In genomic region chr13:108742681-108743080, GRCh38 we compare ENCODE assay signal across 23 cellular contexts.
DNase-seq lines count a peak whose midpoint lies in the region; ATAC-seq and TF ChIP-seq lines count a peak whose summit lies in the region.
"Had no signal": no experiment of that assay in that cellular context is flagged by ENCODE, and none has a peak within 500 bp of the region (broad histone marks: within the 10 kb centered on the region; RNA-seq: fewer than 3 reads in every experiment).

No MANE protein-coding gene starts in this region.

- H3K27ac ChIP-seq in endodermal cell (ENCODE audit: low read depth, low read length) (no peak overlapping the region), mesendoderm (ENCODE audit: low read depth, low read length) (no peak overlapping the region), neuronal stem cell (replicated peaks; ENCODE audit: low read length) (no peak overlapping the region), brain microvascular endothelial cell (no peak overlapping the region)
- H3K27ac ChIP-seq: BLaER1 treated with 17β-estradiol and CSF1 and Interleukin-3, amounts not matched to agents 10 nM and 100 nM had no signal

- H3K9ac ChIP-seq in endodermal cell (ENCODE audit: extremely low read depth, low read length, poor library complexity, severe bottlenecking) (no peak overlapping the region), mesendoderm (ENCODE audit: low read length) (no peak overlapping the region), neuronal stem cell (ENCODE audit: low read depth, low read length, poor library complexity) (no peak overlapping the region)
- H3K9ac ChIP-seq: BLaER1 treated with 17β-estradiol and CSF1 and Interleukin-3, amounts not matched to agents 10 nM and 100 nM had no signal

- H2AK5ac ChIP-seq in mesendoderm (ENCODE audit: low read length) (no peak overlapping the region), neuronal stem cell (ENCODE audit: low read depth, low read length) (no peak overlapping the region)

- WGBS in endodermal cell (ENCODE audit: insufficient coverage in 1 of 2, insufficient read length in 1 of 2), 2 experiments, result 83 to 89% methylated on average over 2 of the region's 2 CpGs
- WGBS in mesendoderm (ENCODE audit: extremely low coverage, insufficient coverage, low lambda C conversion rate), result no CpG with 5 or more reads among the region's 2 CpGs
- WGBS in neuronal stem cell (ENCODE audit: extremely low coverage in 2 of 2, insufficient read length in 2 of 2, insufficient replicate concordance in 1 of 2), 2 donors, result no CpG with 5 or more reads among the region's 2 CpGs

- no peak overlapping the region for H3K56ac ChIP-seq in mesendoderm (ENCODE audit: low read length)

- H3K23ac ChIP-seq in mesendoderm (ENCODE audit: low read length) (no peak overlapping the region), neuronal stem cell (ENCODE audit: low read depth, low read length, poor library complexity) (no peak overlapping the region)

- H3K27ac Mint-ChIP-seq in endodermal cell, result no peak overlapping the region
- H3K27ac Mint-ChIP-seq: B cell; CD8-positive, alpha-beta T cell; HFFc6 had no signal

- H2BK15ac ChIP-seq in mesendoderm (replicated peaks; ENCODE audit: low read depth) (no peak overlapping the region), neuronal stem cell (ENCODE audit: low read length) (no peak overlapping the region)

- H2BK5ac ChIP-seq in mesendoderm (ENCODE audit: low read length) (no peak overlapping the region), neuronal stem cell (ENCODE audit: low read length) (no peak overlapping the region)

- no peak overlapping the region for H4K91ac ChIP-seq in neuronal stem cell (ENCODE audit: low read depth, low read length, poor library complexity)

- H4K8ac ChIP-seq in mesendoderm (ENCODE audit: low read depth, low read length) (no peak overlapping the region), neuronal stem cell (ENCODE audit: low read depth, low read length) (no peak overlapping the region)

- H3K4me3 Mint-ChIP-seq in endodermal cell, result no peak overlapping the region
- H3K4me3 Mint-ChIP-seq: B cell; CD8-positive, alpha-beta T cell; HFFc6 had no signal

- H3K4me2 ChIP-seq in mesendoderm (ENCODE audit: low read length) (no peak overlapping the region), neuronal stem cell (ENCODE audit: insufficient read depth, low read length, poor library complexity, severe bottlenecking) (no peak overlapping the region)
- H3K4me2 ChIP-seq: BLaER1 treated with 17β-estradiol and CSF1 and Interleukin-3, amounts not matched to agents 10 nM and 100 nM had no signal

- H3K79me2 ChIP-seq in mesendoderm (ENCODE audit: control insufficient read depth, insufficient read depth, low read length), result no peaks in the 10 kb centered on the region

- H3K18ac ChIP-seq in mesendoderm (ENCODE audit: low read length) (no peak overlapping the region), neuronal stem cell (ENCODE audit: low read length) (no peak overlapping the region)

- DNase-seq in COLO829 (ENCODE audit: low spot score) (peak; percentile 80), endodermal cell (no peak), mesendoderm (peak; percentile 12), neuronal stem cell (ENCODE audit: low spot score) (no peak), brain microvascular endothelial cell (no peak)
- DNase-seq in stimulated activated CD4-positive, alpha-beta T cell treated with anti-CD3 and anti-CD28 coated beads, Interleukin-1b, Interleukin-23, amount 100 ng/mL, for 48 hours, result no peak
- DNase-seq: 8988T; CD8-positive, alpha-beta T cell; COR-L47; DMS 273 treated with DMSO at 0.1 percent for 48 hours; DMS53; DND-41; EL; GOT3; H7; HFFc6; IMR-90 had no signal

- peaks cover 24% of the 10 kb centered on the region for H3K9me3 Mint-ChIP-seq in endodermal cell
- H3K9me3 Mint-ChIP-seq: CD8-positive, alpha-beta T cell had no signal

- H3K14ac ChIP-seq in neuronal stem cell (ENCODE audit: low read length), result no peak overlapping the region

- no peaks in the 10 kb centered on the region for H3K4me1 ChIP-seq in endodermal cell (ENCODE audit: control insufficient read depth, insufficient read depth, low read length)
- no peaks in the 10 kb centered on the region for H3K4me1 ChIP-seq in mesendoderm (ENCODE audit: control insufficient read depth, low read depth, low read length)
- H3K4me1 ChIP-seq in neuronal stem cell (ENCODE audit: control insufficient read depth in 2 of 2, insufficient read depth in 1 of 2, low read depth in 1 of 2, low read length in 2 of 2), result peaks cover 2 to 8% of the 10 kb centered on the region in 2 donors
- H3K4me1 ChIP-seq: BLaER1 treated with 17β-estradiol and CSF1 and Interleukin-3, amounts not matched to agents 10 nM and 100 nM had no signal

- H2BK120ac ChIP-seq in mesendoderm (ENCODE audit: low read depth, low read length), result no peak overlapping the region
- H2BK120ac ChIP-seq in neuronal stem cell (ENCODE audit: low read depth, low read length), result no peak overlapping the region

- no peak overlapping the region for H3K4ac ChIP-seq in mesendoderm (ENCODE audit: low read depth, low read length)
- H3K4ac ChIP-seq in neuronal stem cell (ENCODE audit: low read length), result no peak overlapping the region

- peaks cover 1% of the 10 kb centered on the region for H3K27me3 Mint-ChIP-seq in endodermal cell (ENCODE audit: insufficient read depth)
- H3K27me3 Mint-ChIP-seq: B cell had no signal

- ATAC-seq in GM18511 (IDR thresholded peaks at IDR 0.05; ENCODE audit: unreplicated experiment), result no peak
- no peak for ATAC-seq in GM19452 (IDR thresholded peaks at IDR 0.05; ENCODE audit: unreplicated experiment)
- ATAC-seq: CD8-positive, alpha-beta T cell; GM12878; HCT116 had no signal

- H3K4me3 ChIP-seq in endodermal cell (ENCODE audit: low read length) (peak overlapping the region; percentile 12), mesendoderm (ENCODE audit: low read length) (no peak overlapping the region), neuronal stem cell (ENCODE audit: low read length in 2 of 2) (no peak overlapping the region), brain microvascular endothelial cell (ENCODE audit: low read depth, low read length) (no peak overlapping the region)
- H3K4me3 ChIP-seq: BLaER1 treated with 17β-estradiol and CSF1 and Interleukin-3, amounts not matched to agents 10 nM and 100 nM; GM12878 had no signal

- H3K27me3 ChIP-seq in endodermal cell (ENCODE audit: control insufficient read depth, insufficient read depth, low read length, poor library complexity, severe bottlenecking) (no peaks in the 10 kb centered on the region), mesendoderm (ENCODE audit: insufficient read depth, low read length, poor library complexity) (no peaks in the 10 kb centered on the region), neuronal stem cell (ENCODE audit: control insufficient read depth in 3 of 3, insufficient read depth in 3 of 3, low read depth in 1 of 3, low read length in 3 of 3) (no peaks in the 10 kb centered on the region), brain microvascular endothelial cell (replicated peaks) (no peaks in the 10 kb centered on the region)
- H3K27me3 ChIP-seq: BLaER1 treated with 17β-estradiol and CSF1 and Interleukin-3, amounts not matched to agents 10 nM and 100 nM had no signal

- H3K9me3 ChIP-seq in endodermal cell (ENCODE audit: control insufficient read depth, low read length), result peaks cover 14% of the 10 kb centered on the region
- H3K9me3 ChIP-seq in neuronal stem cell (replicated peaks in 1 of 2; ENCODE audit: control insufficient read depth in 2 of 2, insufficient read depth in 1 of 2, low read depth in 1 of 2, low read length in 2 of 2), result peaks cover 0 to 12% of the 10 kb centered on the region in 2 donors

- H3K4me1 Mint-ChIP-seq in endodermal cell, result no peaks in the 10 kb centered on the region
- H3K4me1 Mint-ChIP-seq: B cell had no signal

- H3K79me1 ChIP-seq in mesendoderm (ENCODE audit: low read length), result no peaks in the 10 kb centered on the region
- no peaks in the 10 kb centered on the region for H3K79me1 ChIP-seq in neuronal stem cell (ENCODE audit: low read depth, low read length)

- no peak overlapping the region for H4K5ac ChIP-seq in mesendoderm (ENCODE audit: low read length)

- H3K36me3 ChIP-seq in endodermal cell (ENCODE audit: control insufficient read depth, insufficient read depth, low read length), result no peaks in the 10 kb centered on the region
- no peaks in the 10 kb centered on the region for H3K36me3 ChIP-seq in mesendoderm (ENCODE audit: control insufficient read depth, insufficient read depth, low read length)
- H3K36me3 ChIP-seq in neuronal stem cell (replicated peaks in 1 of 2; ENCODE audit: control insufficient read depth in 2 of 2, insufficient read depth in 2 of 2, low read length in 2 of 2), result no peaks in the 10 kb centered on the region
- no peaks in the 10 kb centered on the region for H3K36me3 ChIP-seq in brain microvascular endothelial cell (replicated peaks)
- H3K36me3 ChIP-seq: BLaER1 treated with 17β-estradiol and CSF1 and Interleukin-3, amounts not matched to agents 10 nM and 100 nM had no signal

- no peak overlapping the region for H2BK12ac ChIP-seq in neuronal stem cell (ENCODE audit: low read length)

- no peaks in the 10 kb centered on the region for H3K36me3 Mint-ChIP-seq in endodermal cell (ENCODE audit: low read depth)
- H3K36me3 Mint-ChIP-seq: CD8-positive, alpha-beta T cell had no signal

- no peak for TF ChIP-seq CTCF in endodermal cell (conservative IDR thresholded peaks at IDR 0.05)
- no peak for TF ChIP-seq CTCF in brain microvascular endothelial cell (IDR thresholded peaks at IDR 0.05; ENCODE audit: low read depth, low read length, missing control alignments)

- in situ Hi-C loops in brain microvascular endothelial cell (cut with HindIII; ENCODE audit: low pct_ligation_motif_present, low sequenced_read_pairs), result no loop called here

- H2AFZ ChIP-seq in neuronal stem cell (ENCODE audit: low read length), result peak overlapping the region; percentile 82

Comparison
In these comparisons a context has a peak if more than half of its experiments do, and no peak if none do; other contexts are left out.
1. DNase-seq: peak in COLO829 (single experiment) and mesendoderm (single experiment); none in endodermal cell (single experiment), neuronal stem cell (single experiment), brain microvascular endothelial cell (single experiment) and stimulated activated CD4-positive, alpha-beta T cell treated with anti-CD3 and anti-CD28 coated beads, Interleukin-1b, Interleukin-23, amount 100 ng/mL, for 48 hours (single experiment).